Comparison of ENCODE assay signal across 11 cellular contexts in the genomic region with DNA sequence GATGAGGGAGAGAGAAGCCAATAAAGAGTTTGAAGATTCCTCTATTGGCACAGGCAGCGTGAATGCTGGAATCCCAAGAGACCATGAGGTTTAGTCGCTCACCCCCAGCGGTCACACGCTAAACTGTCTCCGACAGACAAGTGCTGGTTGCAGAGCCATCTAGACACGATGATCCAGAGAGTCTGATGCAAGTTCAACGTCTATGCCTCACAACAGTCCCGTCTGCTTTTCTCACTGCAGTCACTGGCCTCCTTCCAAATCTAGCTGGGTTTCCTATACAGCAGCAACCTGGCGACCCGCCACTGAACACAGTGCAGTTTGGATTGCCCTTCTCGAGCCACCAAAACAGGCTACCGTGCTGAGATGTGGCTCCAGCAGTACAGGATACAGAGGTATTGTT.
DNase-seq lines count a peak whose midpoint lies in the region; ATAC-seq, FAIRE-seq and TF ChIP-seq lines count a peak whose summit lies in the region.
"Had no signal": no experiment of that assay in that cellular context is flagged by ENCODE, and none has a peak within 500 bp of the region (broad histone marks: within the 10 kb centered on the region; RNA-seq: fewer than 3 reads in every experiment).

No MANE protein-coding gene starts in this region.

- H3K9me3 ChIP-seq in endothelial cell of umbilical vein (replicated peaks; ENCODE audit: control insufficient read depth, insufficient read depth, low read length) = no peaks in the 10 kb centered on the region
- H3K9me3 ChIP-seq in MM.1S (replicated peaks; ENCODE audit: insufficient read depth, low read length) = no peaks in the 10 kb centered on the region

- no peak for TF ChIP-seq POLR2A in NB4 (IDR thresholded peaks at IDR 0.05; ENCODE audit: extremely low read depth, insufficient read length)
- TF ChIP-seq POLR2A in endothelial cell of umbilical vein (IDR thresholded peaks at IDR 0.05; ENCODE audit: low read depth, low read length) = no peak
- no peak for TF ChIP-seq POLR2A in GM12891 (IDR thresholded peaks at IDR 0.05; ENCODE audit: low read depth, low read length)

- H3K4me3 Mint-ChIP-seq in Calu3 (ENCODE audit: low read depth, unreplicated experiment) = no peak overlapping the region
- H3K4me3 Mint-ChIP-seq: naive thymus-derived CD8-positive, alpha-beta T cell had no signal

- no peak overlapping the region for H3K27ac Mint-ChIP-seq in Calu3 (ENCODE audit: unreplicated experiment)

- H3K36me3 ChIP-seq in endothelial cell of umbilical vein (ENCODE audit: control insufficient read depth in 2 of 2, extremely low read depth in 1 of 2, insufficient read depth in 2 of 2, low read length in 2 of 2) (no peaks in the 10 kb centered on the region), MM.1S (replicated peaks; ENCODE audit: insufficient read depth, low read length) (no peaks in the 10 kb centered on the region; the same call in 1 of the 2 replicates)

- H3K4me2 ChIP-seq in endothelial cell of umbilical vein (ENCODE audit: insufficient read depth, low read length) (no peak overlapping the region), MM.1S (ENCODE audit: low read depth, low read length) (no peak overlapping the region)

- peak; percentile 62 for ATAC-seq in GM21526 (IDR thresholded peaks at IDR 0.05; ENCODE audit: low FRiP score, unreplicated experiment)
- ATAC-seq: naive thymus-derived CD8-positive, alpha-beta T cell had no signal

- intact Hi-C loops in endothelial cell of umbilical vein (cut with micrococcal nuclease) = no loop called here
- intact Hi-C loops in Calu3 (cut with micrococcal nuclease; ENCODE audit: unreplicated experiment) = no loop called here

- H3K27me3 ChIP-seq in endothelial cell of umbilical vein (ENCODE audit: control insufficient read depth in 2 of 2, insufficient read depth in 2 of 2, low read length in 2 of 2) = no peaks in the 10 kb centered on the region
- H3K27me3 ChIP-seq in MM.1S (replicated peaks; ENCODE audit: insufficient read depth, low read length) = no peaks in the 10 kb centered on the region

- no peaks in the 10 kb centered on the region for H3K9me3 Mint-ChIP-seq in Calu3 (ENCODE audit: low read depth, unreplicated experiment)

- H3K79me2 ChIP-seq in endothelial cell of umbilical vein (ENCODE audit: control insufficient read depth, insufficient read depth, low read length) = no peaks in the 10 kb centered on the region
- no peaks in the 10 kb centered on the region for H3K79me2 ChIP-seq in MM.1S (ENCODE audit: low read length)

- dilution Hi-C loops in endothelial cell of umbilical vein (cut with MboI; ENCODE audit: extremely low pct_ligation_motif_present, low sequenced_read_pairs) = no loop called here

- H3K9ac ChIP-seq in endothelial cell of umbilical vein (replicated peaks; ENCODE audit: extremely low read depth, insufficient read depth, low read length) (no peak overlapping the region), MM.1S (ENCODE audit: low read length) (no peak overlapping the region)
- H3K9ac ChIP-seq: KMS-11 had no signal

- TF ChIP-seq CTCF in GM10248 (IDR thresholded peaks at IDR 0.05; ENCODE audit: control extremely low read depth, extremely low read depth, low read depth, missing control alignments) (peak; percentile 14), NB4 (IDR thresholded peaks at IDR 0.05; ENCODE audit: low read depth, low read length) (peak; percentile 56), endothelial cell of umbilical vein (IDR thresholded peaks at IDR 0.05; ENCODE audit: extremely low read depth in 1 of 2, insufficient read depth in 1 of 2, low read depth in 1 of 2, low read length in 2 of 2) (no peak), MM.1S (IDR thresholded peaks at IDR 0.05; ENCODE audit: low read length) (no peak), Calu3 (IDR thresholded peaks at IDR 0.05; ENCODE audit: unreplicated experiment) (no peak)

- H3K27ac ChIP-seq in endothelial cell of umbilical vein (ENCODE audit: insufficient read depth, low read depth, low read length) (no peak overlapping the region), MM.1S (ENCODE audit: low read length) (no peak overlapping the region)
- H3K27ac ChIP-seq: KMS-11 had no signal

- H3K36me3 Mint-ChIP-seq in Calu3 (ENCODE audit: insufficient read depth, unreplicated experiment) = no peaks in the 10 kb centered on the region

- H4K20me1 ChIP-seq in endothelial cell of umbilical vein (replicated peaks; ENCODE audit: control insufficient read depth, extremely low read depth, insufficient read depth, low read length) (no peaks in the 10 kb centered on the region), MM.1S (ENCODE audit: insufficient read depth, low read length) (no peaks in the 10 kb centered on the region)

- H3K4me3 ChIP-seq in NB4 (ENCODE audit: low read depth, low read length) = no peak overlapping the region
- H3K4me3 ChIP-seq in endothelial cell of umbilical vein (replicated peaks in 1 of 3; ENCODE audit: insufficient read depth in 1 of 3, low read depth in 1 of 3, low read length in 3 of 3) = no peak overlapping the region
- H3K4me3 ChIP-seq in MM.1S (ENCODE audit: low read length) = no peak overlapping the region

- H2AFZ ChIP-seq in endothelial cell of umbilical vein (ENCODE audit: low read depth, low read length) = no peak overlapping the region
- no peak overlapping the region for H2AFZ ChIP-seq in MM.1S (ENCODE audit: low read length)

- H3K4me1 ChIP-seq in endothelial cell of umbilical vein (ENCODE audit: control insufficient read depth, extremely low read depth, insufficient read depth, low read length) = peaks cover 5% of the 10 kb centered on the region
- H3K4me1 ChIP-seq in MM.1S (ENCODE audit: low read length) = peaks cover 26% of the 10 kb centered on the region

- BruUV-seq in endothelial cell of umbilical vein (replicated peaks; lab: Mats Ljungman, UMichigan) = no TSS peak
- no TSS peak for BruUV-seq in Calu3 (replicated peaks; lab: Mats Ljungman, UMichigan)

- H3F3A ChIP-seq in MM.1S (ENCODE audit: insufficient read depth, low read length) = peaks cover 25% of the 10 kb centered on the region

- no peak for DNase-seq in GM10248 (ENCODE audit: extremely low spot score)
- peak; percentile 95 for DNase-seq in NB4 (ENCODE audit: low read depth)
- peak; percentile 21 for DNase-seq in endothelial cell of umbilical vein (ENCODE audit: low read depth, low spot score)
- no peak for DNase-seq in MM.1S
- DNase-seq in NCI-H146 treated with DMSO at 0.1 percent for 48 hours (lab: John Stamatoyannopoulos, UW; ENCODE audit: unreplicated experiment) = no peak
- DNase-seq in GM12891 (ENCODE audit: insufficient read length, low spot score) = no peak
- no peak for DNase-seq in Calu3
- DNase-seq: activated CD4-positive, CD25-positive, alpha-beta regulatory T cell; naive thymus-derived CD8-positive, alpha-beta T cell had no signal

- POLR2A ChIA-PET in GM10248 (lab: Yijun Ruan, JAX) (no interaction called here), endothelial cell of umbilical vein (lab: Charles Lee) (no interaction called here)

- CTCF ChIA-PET in GM10248 (lab: Yijun Ruan, JAX) (no interaction called here), endothelial cell of umbilical vein (lab: Charles Lee) (no interaction called here), Calu3 (lab: Charles Lee) (no interaction called here)

- no peaks in the 10 kb centered on the region for H3K4me1 Mint-ChIP-seq in Calu3 (ENCODE audit: low read depth, unreplicated experiment)

- H3K9me2 ChIP-seq in MM.1S (replicated peaks; ENCODE audit: insufficient read depth, low read length) = no peaks in the 10 kb centered on the region

- no peak for FAIRE-seq in endothelial cell of umbilical vein (lab: Jason Lieb, UNC)
- no peak for FAIRE-seq in GM12891 (lab: Jason Lieb, UNC)

- H3K9me1 ChIP-seq in endothelial cell of umbilical vein (replicated peaks; ENCODE audit: control insufficient read depth, extremely low read depth, insufficient read depth, low read length) = no peaks in the 10 kb centered on the region

- H3K27me3 Mint-ChIP-seq in Calu3 (ENCODE audit: unreplicated experiment) = no peaks in the 10 kb centered on the region

TF ChIP-seq in endothelial cell of umbilical vein, 7 proteins besides CTCF, POLR2A, EP300 and RAD21:
- TF ChIP-seq MYC (IDR thresholded peaks at IDR 0.05; ENCODE audit: low read depth, low read length) (no peak), EZH2 (IDR thresholded peaks at IDR 0.05; ENCODE audit: borderline replicate concordance, low read depth, low read length, severe bottlenecking) (no peak), JUN (IDR thresholded peaks at IDR 0.05; ENCODE audit: borderline replicate concordance, insufficient read depth, insufficient read length, low read depth) (no peak), POLR2AphosphoS5 (IDR thresholded peaks at IDR 0.05; ENCODE audit: insufficient read depth, low read depth, low read length) (no peak)
- TF ChIP-seq, protein P1, sequence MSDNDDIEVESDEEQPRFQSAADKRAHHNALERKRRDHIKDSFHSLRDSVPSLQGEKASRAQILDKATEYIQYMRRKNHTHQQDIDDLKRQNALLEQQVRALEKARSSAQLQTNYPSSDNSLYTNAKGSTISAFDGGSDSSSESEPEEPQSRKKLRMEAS (IDR thresholded peaks at IDR 0.05; ENCODE audit: insufficient read depth, insufficient read length) = no peak

TF ChIP-seq in GM12891, 5 proteins besides CTCF, POLR2A, EP300 and RAD21:
- TF ChIP-seq SPI1 (IDR thresholded peaks at IDR 0.05; ENCODE audit: low read depth, low read length) (no peak), POU2F2 (IDR thresholded peaks at IDR 0.05; ENCODE audit: low read depth, low read length) (no peak), PAX5 (IDR thresholded peaks at IDR 0.05; ENCODE audit: insufficient read depth, low read length, severe bottlenecking) (no peak), TAF1 (IDR thresholded peaks at IDR 0.05; ENCODE audit: low read depth, low read length) (no peak), POLR2AphosphoS5 (IDR thresholded peaks at IDR 0.05; ENCODE audit: low read depth, low read length) (no peak)

Comparison
In these comparisons a context has a peak if more than half of its experiments do, and no peak if none do; other contexts are left out.
1. DNase-seq: peak in NB4 (single experiment) and endothelial cell of umbilical vein (single experiment); none in GM10248 (single experiment), MM.1S (single experiment), NCI-H146 treated with DMSO at 0.1 percent for 48 hours (single experiment), GM12891 (single experiment) and Calu3 (single experiment).
2. CTCF ChIP-seq: peak in GM10248 (single experiment) and NB4 (single experiment); none in endothelial cell of umbilical vein (0 of 2), MM.1S (single experiment) and Calu3 (single experiment).